Comparison of ENCODE assay signal across 9 cellular contexts in the genomic region with DNA sequence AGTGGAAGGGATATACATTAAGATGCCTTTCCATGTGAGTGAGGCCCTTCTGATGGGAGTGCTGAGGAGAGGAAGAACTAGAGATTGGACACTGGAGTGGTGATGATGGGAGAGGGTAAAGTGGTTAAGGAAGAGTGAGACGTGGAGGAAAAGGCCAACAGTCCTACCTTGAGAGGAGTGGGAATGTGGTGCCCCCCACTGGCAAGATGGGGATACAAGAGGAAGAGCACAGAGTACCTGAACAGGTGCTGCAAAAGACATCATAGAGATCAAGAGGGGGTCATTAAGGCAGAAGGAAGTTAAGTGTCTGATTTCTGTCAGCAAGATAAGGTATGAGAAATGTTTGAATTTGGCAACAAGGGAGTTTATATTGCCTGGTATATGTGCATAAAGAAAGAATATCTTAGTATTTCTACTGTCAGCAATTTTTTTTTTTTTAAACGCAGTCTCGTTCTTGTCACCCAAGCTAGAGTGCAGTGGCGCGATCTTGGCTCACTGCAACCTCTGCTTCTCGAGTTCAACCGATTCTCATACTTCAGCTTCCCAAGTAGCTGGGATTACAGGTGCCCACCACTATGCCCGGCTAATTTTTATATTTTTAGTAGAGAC. TPM values are rescaled to one million over a fixed set of nuclear protein-coding genes. Genes with fewer than 3 reads are reported as not detected.
A peak's percentile ranks its signal among the peaks of the same experiment; 100 is the strongest.
DNase-seq lines count a peak whose midpoint lies in the region; ATAC-seq and TF ChIP-seq lines count a peak whose summit lies in the region.
"Had no signal": no experiment of that assay in that cellular context is flagged by ENCODE, and none has a peak within 500 bp of the region (broad histone marks: within the 10 kb centered on the region; RNA-seq: fewer than 3 reads in every experiment).

No MANE protein-coding gene starts in this region.

- no peaks in the 10 kb centered on the region for H3K36me3 ChIP-seq in mesendoderm (ENCODE audit: control insufficient read depth, insufficient read depth, low read length)
- peaks cover 4 to 16% (median 13%) of the 10 kb centered on the region in 3 donors for H3K36me3 ChIP-seq in tibial artery

- H3K9me3 Mint-ChIP-seq in T-cell (no peaks in the 10 kb centered on the region), type B pancreatic cell (no peaks in the 10 kb centered on the region)

- H3K79me2 ChIP-seq in mesendoderm (ENCODE audit: control insufficient read depth, insufficient read depth, low read length), result peaks cover 1% of the 10 kb centered on the region

- no peak overlapping the region for H2AK5ac ChIP-seq in mesendoderm (ENCODE audit: low read length)

- no peak overlapping the region for H3K4me2 ChIP-seq in mesendoderm (ENCODE audit: low read length)

- no peak overlapping the region for H2BK5ac ChIP-seq in mesendoderm (ENCODE audit: low read length)

- no peak overlapping the region for H3K4ac ChIP-seq in mesendoderm (ENCODE audit: low read depth, low read length)

- H3K4me1 Mint-ChIP-seq in T-cell (peaks cover 21 to 24% (median 23%) of the 10 kb centered on the region in 3 donors), type B pancreatic cell (ENCODE audit: unreplicated experiment) (peaks cover 4% of the 10 kb centered on the region)

- no peaks in the 10 kb centered on the region for H3K27me3 ChIP-seq in mesendoderm (ENCODE audit: insufficient read depth, low read length, poor library complexity)
- no peaks in the 10 kb centered on the region for H3K27me3 ChIP-seq in tibial artery

- no peak overlapping the region for H2BK120ac ChIP-seq in mesendoderm (ENCODE audit: low read depth, low read length)

- H3K9me3 ChIP-seq in tibial artery, result no peaks in the 10 kb centered on the region
- H3K9me3 ChIP-seq: thoracic aorta had no signal

- no peak overlapping the region for H4K5ac ChIP-seq in mesendoderm (ENCODE audit: low read length)

- intact Hi-C loops in tibial artery (cut with DNase I; ENCODE audit: low total_unique reads), result no loop called here

- H3K27ac ChIP-seq in mesendoderm (ENCODE audit: low read depth, low read length) (no peak overlapping the region), tibial artery (no peak overlapping the region)
- H3K27ac ChIP-seq: thoracic aorta had no signal

- WGBS in mesendoderm (ENCODE audit: extremely low coverage, insufficient coverage, low lambda C conversion rate), result no CpG with 5 or more reads among the region's 8 CpGs

- H3K79me1 ChIP-seq in mesendoderm (ENCODE audit: low read length), result peaks cover 5% of the 10 kb centered on the region

- H2BK15ac ChIP-seq in mesendoderm (replicated peaks; ENCODE audit: low read depth), result no peak overlapping the region

- TF ChIP-seq CTCF in type B pancreatic cell (conservative IDR thresholded peaks at IDR 0.05) (peak; percentile 50), tibial artery (IDR thresholded peaks at IDR 0.05) (peak in 1 of 2 experiments; percentile 9)

- H3K56ac ChIP-seq in mesendoderm (ENCODE audit: low read length), result no peak overlapping the region

- CTCF ChIA-PET in T-cell (lab: Charles Lee), result interaction anchor here in 1 of 2 donors (1.0 kb wide), 2 partner anchors 215 to 237 kb away, joined by 3 to 4 read pairs; no protein-coding TSS in a partner anchor

- no peak overlapping the region for H3K9ac ChIP-seq in mesendoderm (ENCODE audit: low read length)

- H4K8ac ChIP-seq in mesendoderm (ENCODE audit: low read depth, low read length), result no peak overlapping the region

- DNase-seq in NCI-H2107 treated with DMSO at 0.1 percent for 48 hours (lab: John Stamatoyannopoulos, UW; ENCODE audit: unreplicated experiment) (peak; percentile 8), NCI-H2107 (lab: John Stamatoyannopoulos, UW) (no peak), T-cell (peak in 33 of 34 experiments; percentile 10 to 59 (median 41)), mesendoderm (peak; percentile 74), type B pancreatic cell (ENCODE audit: extremely low spot score, unreplicated experiment) (no peak), tibial artery (no peak)
- DNase-seq in central memory CD4-positive, alpha-beta T cell, result peak; percentile 34

- no peaks in the 10 kb centered on the region for H3K27me3 Mint-ChIP-seq in T-cell
- H3K27me3 Mint-ChIP-seq in type B pancreatic cell, result no peaks in the 10 kb centered on the region

- peak; percentile 69 to 79 (median 75) for ATAC-seq in T-cell (replicated peaks in 1 of 4)
- ATAC-seq in HG03095 (IDR thresholded peaks at IDR 0.05; ENCODE audit: unreplicated experiment), result no peak

- H3K18ac ChIP-seq in mesendoderm (ENCODE audit: low read length), result no peak overlapping the region

- H3K4me3 Mint-ChIP-seq in T-cell, result no peak overlapping the region
- H3K4me3 Mint-ChIP-seq in type B pancreatic cell, result no peak overlapping the region

- H3K27ac Mint-ChIP-seq in T-cell (peak overlapping the region in 1 of 2 donors; percentile 23), type B pancreatic cell (no peak overlapping the region)

- H3K4me1 ChIP-seq in mesendoderm (ENCODE audit: control insufficient read depth, low read depth, low read length), result no peaks in the 10 kb centered on the region
- peaks cover 0 to 26% (median 5%) of the 10 kb centered on the region in 4 donors for H3K4me1 ChIP-seq in tibial artery

- peaks cover 17% of the 10 kb centered on the region for H3K36me3 Mint-ChIP-seq in T-cell
- peaks cover 17% of the 10 kb centered on the region for H3K36me3 Mint-ChIP-seq in type B pancreatic cell

- H3K23ac ChIP-seq in mesendoderm (ENCODE audit: low read length), result no peak overlapping the region

- H3K4me3 ChIP-seq in mesendoderm (ENCODE audit: low read length) (no peak overlapping the region), tibial artery (no peak overlapping the region)
- H3K4me3 ChIP-seq: thoracic aorta had no signal

- POLR2A ChIA-PET in T-cell (lab: Charles Lee), result no interaction called here

RNA-seq across cellular contexts. Expression of a gene that starts 34.0 kb away (rescaled TPM):
- 100 to 1,000 TPM; 136 to 163 (median 153) TPM for total RNA-seq in T-cell
- 72.8 TPM for polyA plus RNA-seq in mesendoderm (2013, experiment 1 of 2)
- 75.4 TPM for polyA plus RNA-seq in mesendoderm (2013, experiment 2 of 2)
- total RNA-seq in type B pancreatic cell (ENCODE audit: low replicate concordance), result 82.3 and 84.4 TPM in 2 replicates

RNA-seq across cellular contexts. Expression of a gene that starts 37.4 kb away (rescaled TPM):
- total RNA-seq in T-cell (10 to 100 TPM; 40.4 to 79.0 (median 73.6) TPM), type B pancreatic cell (ENCODE audit: low replicate concordance) (47.4 and 54.8 TPM in 2 replicates)
- polyA plus RNA-seq in mesendoderm (2013, experiment 1 of 2), result 6.9 TPM
- 6.6 TPM for polyA plus RNA-seq in mesendoderm (2013, experiment 2 of 2)

RNA-seq across cellular contexts. Expression of a gene that starts 53.9 kb away (rescaled TPM):
- 10 to 100 TPM in 4 of 5 donors, 1 to 10 TPM in 1; 9.4 to 18.2 (median 14.7) TPM for total RNA-seq in T-cell
- 5.0 TPM for polyA plus RNA-seq in mesendoderm (2013, experiment 1 of 2)
- polyA plus RNA-seq in mesendoderm (2013, experiment 2 of 2), result 5.1 TPM
- total RNA-seq in type B pancreatic cell (ENCODE audit: low replicate concordance), result 15.2 and 15.3 TPM in 2 replicates

RNA-seq across cellular contexts. Expression of a gene that starts 54.6 kb away (rescaled TPM):
- total RNA-seq in T-cell (100 to 1,000 TPM; 204 to 300 (median 293) TPM), type B pancreatic cell (ENCODE audit: low replicate concordance) (272 and 334 TPM in 2 replicates)
- 73.5 TPM for polyA plus RNA-seq in mesendoderm (2013, experiment 1 of 2)
- polyA plus RNA-seq in mesendoderm (2013, experiment 2 of 2), result 74.2 TPM

Comparison
In these comparisons a context has a peak if more than half of its experiments do, and no peak if none do; other contexts are left out.
1. DNase-seq: peak in NCI-H2107 treated with DMSO at 0.1 percent for 48 hours (single experiment), T-cell (33 of 34), central memory CD4-positive, alpha-beta T cell (single experiment) and mesendoderm (single experiment); none in NCI-H2107 (single experiment), type B pancreatic cell (single experiment) and tibial artery (0 of 2).